ENCODE assay signal across 8 cellular contexts in genomic region chr13:96822900-96823299, GRCh38.
A peak's percentile ranks its signal among the peaks of the same experiment; 100 is the strongest.
DNase-seq lines count a peak whose midpoint lies in the region; ATAC-seq and TF ChIP-seq lines count a peak whose summit lies in the region.

No MANE protein-coding gene starts in this region.

- no peaks in the 10 kb centered on the region for H3K9me3 Mint-ChIP-seq in WTC11

- no peak overlapping the region for H3K4me3 ChIP-seq in lung

- POLR2A ChIA-PET in WTC11 (lab: Charles Lee) = no interaction called here

- DNase-seq in GM10266 (ENCODE audit: extremely low spot score) (peak; percentile 14), WTC11 (ENCODE audit: low spot score) (peak; percentile 55), lung (ENCODE audit: low spot score) (no peak)
- no peak for DNase-seq in stimulated activated CD4-positive, alpha-beta T cell treated with anti-CD3 and anti-CD28 coated beads, Interleukin-2, amount 100 ng/mL, for 48 hours

- H3K4me1 Mint-ChIP-seq in WTC11 = peaks cover 7% of the 10 kb centered on the region

- CTCF ChIA-PET in WTC11 (lab: Charles Lee) = interaction anchor here (0.6 to 1.3 kb wide), 5 partner anchors 31 to 558 kb away, joined by 3 to 4 read pairs (median 3); no protein-coding TSS in a partner anchor

- H3K36me3 ChIP-seq in lung (ENCODE audit: control insufficient read depth in 2 of 2, insufficient read depth in 2 of 2, low read length in 2 of 2) = no peaks in the 10 kb centered on the region

- ATAC-seq in HG03354 (IDR thresholded peaks at IDR 0.05; ENCODE audit: poor library complexity, severe bottlenecking, unreplicated experiment) = peak; percentile 64
- ATAC-seq in WTC11 = peak; percentile 98
- peak; percentile 73 for ATAC-seq in lung (ENCODE audit: insufficient read depth, low FRiP score)
- no peak for ATAC-seq in GM21737 (IDR thresholded peaks at IDR 0.05; ENCODE audit: unreplicated experiment)
- ATAC-seq in HG03025 (IDR thresholded peaks at IDR 0.05; ENCODE audit: low FRiP score, unreplicated experiment) = no peak
- ATAC-seq in HG03457 (IDR thresholded peaks at IDR 0.05; ENCODE audit: unreplicated experiment) = no peak

- H3K4me1 ChIP-seq in lung (ENCODE audit: control insufficient read depth in 2 of 2, insufficient read depth in 2 of 2, low read length in 2 of 2) = peaks cover 0 to 1% of the 10 kb centered on the region in 2 donors

- H3K9me3 ChIP-seq in lung (ENCODE audit: control insufficient read depth in 2 of 2, insufficient read depth in 1 of 2, low read length in 1 of 2) = no peaks in the 10 kb centered on the region

- TF ChIP-seq CTCF in GM10266 (IDR thresholded peaks at IDR 0.05; ENCODE audit: control insufficient read depth, insufficient read depth, low read depth, missing control alignments) = no peak
- peak; percentile 25; the same call in 1 of the 2 replicates for TF ChIP-seq CTCF in WTC11 (IDR thresholded peaks at IDR 0.05)
- TF ChIP-seq CTCF in lung (IDR thresholded peaks at IDR 0.05; ENCODE audit: control extremely low read depth, extremely low read depth) = no peak

- H3K27me3 Mint-ChIP-seq in WTC11 (ENCODE audit: low read depth) = no peaks in the 10 kb centered on the region

- no peak overlapping the region for H3K27ac ChIP-seq in lung (ENCODE audit: low read depth in 1 of 2, low read length in 1 of 2)

- H3K27me3 ChIP-seq in lung (ENCODE audit: control insufficient read depth, insufficient read depth) = no peaks in the 10 kb centered on the region

- no peaks in the 10 kb centered on the region for H3K36me3 Mint-ChIP-seq in WTC11

- no peak overlapping the region for H3K4me3 Mint-ChIP-seq in WTC11

- no peak overlapping the region for H3K27ac Mint-ChIP-seq in WTC11

TF ChIP-seq in WTC11, 78 proteins besides CTCF, POLR2A, EP300 and RAD21:
- TF ChIP-seq ZNF396 (CRISPR knock-in tag; IDR thresholded peaks at IDR 0.05; ENCODE audit: borderline replicate concordance) (peak; percentile 66; the same call in 1 of the 2 replicates), GRHL2 (CRISPR knock-in tag; IDR thresholded peaks at IDR 0.05; ENCODE audit: insufficient replicate concordance, severe bottlenecking) (no peak)
TF ChIP-seq in WTC11: peak in this region for 1.

Comparison
In these comparisons a context has a peak if more than half of its experiments do, and no peak if none do; other contexts are left out.
1. DNase-seq: peak in GM10266 (single experiment) and WTC11 (single experiment); none in lung (single experiment) and stimulated activated CD4-positive, alpha-beta T cell treated with anti-CD3 and anti-CD28 coated beads, Interleukin-2, amount 100 ng/mL, for 48 hours (0 of 2).
2. ATAC-seq: peak in HG03354 (single experiment), WTC11 (single experiment) and lung (single experiment); none in GM21737 (single experiment), HG03025 (single experiment) and HG03457 (single experiment).